18 cellular contexts compared by ENCODE assay signal in genomic region chr7:155071121-155071651, GRCh38. TPM values are rescaled to one million over a fixed set of nuclear protein-coding genes. Genes with fewer than 3 reads are reported as not detected.
"Had no signal": no experiment of that assay in that cellular context is flagged by ENCODE, and none has a peak within 500 bp of the region (broad histone marks: within the 10 kb centered on the region; RNA-seq: fewer than 3 reads in every experiment).

No MANE protein-coding gene starts in this region.

- H3K27ac ChIP-seq: transverse colon had no signal

- ATAC-seq: esophagus mucosa; natural killer cell treated with Interleukin-12 subunit alpha and Interleukin-12 subunit beta and Interleukin-15 and Interleukin-18, amount 100 ng/mL, for 72 hours had no signal

- H3K9me3 ChIP-seq: transverse colon had no signal

- H3K4me3 ChIP-seq: transverse colon had no signal

- H3K36me3 Mint-ChIP-seq: activated naive CD8-positive, alpha-beta T cell treated with anti-CD3 and anti-CD28 coated beads, Interleukin-2, amount 10 ng/mL, durations not matched to agents 7 days and 5 days; natural killer cell treated with Interleukin-12 subunit alpha and Interleukin-12 subunit beta and Interleukin-15 and Interleukin-18, amount 100 ng/mL, for 72 hours had no signal

- H3K4me3 Mint-ChIP-seq: activated naive CD8-positive, alpha-beta T cell treated with anti-CD3 and anti-CD28 coated beads, Interleukin-2, amount 10 ng/mL, durations not matched to agents 7 days and 5 days; natural killer cell treated with Interleukin-12 subunit alpha and Interleukin-12 subunit beta and Interleukin-15 and Interleukin-18, amount 100 ng/mL, for 72 hours; T-helper 1 cell treated with Interleukin-12 subunit alpha and Interleukin-12 subunit beta and Interleukin-4 antibody, amounts not matched to agents 30 μg/mL and 1 μg/mL, for 36 hours had no signal

- H3K4me1 ChIP-seq: transverse colon had no signal

- DNase-seq: activated CD4-positive, alpha-beta T cell treated with anti-CD3 and anti-CD28 coated beads for 48 hours; activated CD8-positive, alpha-beta memory T cell treated with anti-CD3 and anti-CD28 coated beads, Interleukin-2, amount 50 U/mL, for 48 hours; activated gamma-delta T cell treated with Interleukin-2 at 50 U/mL for 16 hours; activated naive CD8-positive, alpha-beta T cell treated with anti-CD3 and anti-CD28 coated beads, Interleukin-2, amount 10 ng/mL, durations not matched to agents 7 days and 5 days; kidney glomerular epithelial cell; mesendoderm; SHP77; stimulated activated CD4-positive, alpha-beta T cell treated with anti-CD3 and anti-CD28 coated beads, Interleukin-4, amount 100 ng/mL, for 1 hour; stimulated activated naive CD4-positive, alpha-beta T cell; transverse colon had no signal

- H3K4me1 Mint-ChIP-seq: activated naive CD8-positive, alpha-beta T cell treated with anti-CD3 and anti-CD28 coated beads, Interleukin-2, amount 10 ng/mL, durations not matched to agents 7 days and 5 days had no signal

- H3K36me3 ChIP-seq: transverse colon had no signal

- H3K27ac Mint-ChIP-seq: activated naive CD8-positive, alpha-beta T cell treated with anti-CD3 and anti-CD28 coated beads, Interleukin-2, amount 10 ng/mL, durations not matched to agents 7 days and 5 days; natural killer cell treated with Interleukin-12 subunit alpha and Interleukin-12 subunit beta and Interleukin-15 and Interleukin-18, amount 100 ng/mL, for 72 hours; T-helper 1 cell treated with Interleukin-12 subunit alpha and Interleukin-12 subunit beta and Interleukin-4 antibody, amounts not matched to agents 30 μg/mL and 1 μg/mL, for 36 hours had no signal

- H3K9me3 Mint-ChIP-seq: natural killer cell treated with Interleukin-12 subunit alpha and Interleukin-12 subunit beta and Interleukin-15 and Interleukin-18, amount 100 ng/mL, for 72 hours; T-helper 1 cell treated with Interleukin-12 subunit alpha and Interleukin-12 subunit beta and Interleukin-4 antibody, amounts not matched to agents 30 μg/mL and 1 μg/mL, for 36 hours had no signal

RNA-seq across cellular contexts. Expression of gene HTR5A, which starts 1.1 kb away (rescaled TPM):
- total RNA-seq: activated naive CD8-positive, alpha-beta T cell treated with anti-CD3 and anti-CD28 coated beads, Interleukin-2, amount 10 ng/mL, durations not matched to agents 7 days and 5 days; dermis microvascular lymphatic vessel endothelial cell; esophagus mucosa; liver; natural killer cell treated with Interleukin-12 subunit alpha and Interleukin-12 subunit beta and Interleukin-15 and Interleukin-18, amount 100 ng/mL, for 72 hours; osteoblast; renal cortical epithelial cell; subcutaneous adipose tissue; transverse colon had no signal
- polyA plus RNA-seq: liver had no signal
